18 cellular contexts compared by ENCODE assay signal in genomic region chr1:83113686-83114085, GRCh38.
DNase-seq lines count a peak whose midpoint lies in the region; ATAC-seq, FAIRE-seq and TF ChIP-seq lines count a peak whose summit lies in the region.
"Had no signal": no experiment of that assay in that cellular context is flagged by ENCODE, and none has a peak within 500 bp of the region (broad histone marks: within the 10 kb centered on the region; RNA-seq: fewer than 3 reads in every experiment).

No MANE protein-coding gene starts in this region.

- TF ChIP-seq CTCF in chondrocyte (IDR thresholded peaks at IDR 0.05) (no peak), Caco-2 (IDR thresholded peaks at IDR 0.05; ENCODE audit: insufficient read depth in 1 of 2, low read depth in 1 of 2, low read length in 1 of 2, severe bottlenecking in 1 of 2, unreplicated experiment in 1 of 2) (no peak), D721Med (IDR thresholded peaks at IDR 0.05; ENCODE audit: insufficient read depth, missing control alignments) (no peak)

- H3K4me3 ChIP-seq in Caco-2 (ENCODE audit: low read depth, low read length) = no peak overlapping the region
- H3K4me3 ChIP-seq: BLaER1 treated with 17β-estradiol and CSF1 and Interleukin-3, amounts not matched to agents 10 nM and 100 nM; GM23248 had no signal

- no peaks in the 10 kb centered on the region for H3K36me3 ChIP-seq in Caco-2 (ENCODE audit: control insufficient read depth, insufficient read depth, low read length)
- H3K36me3 ChIP-seq: BLaER1 treated with 17β-estradiol and CSF1 and Interleukin-3, amounts not matched to agents 10 nM and 100 nM had no signal

- DNase-seq in A172 (ENCODE audit: low spot score) (peak; percentile 14), HK-2 (ENCODE audit: unreplicated experiment) (peak; percentile 10), chondrocyte (ENCODE audit: low spot score) (no peak), left kidney (ENCODE audit: low read depth, low spot score) (peak; percentile 51), Caco-2 (no peak), 8988T (no peak), D721Med (ENCODE audit: insufficient read length, low spot score) (no peak)
- DNase-seq: CD8-positive, alpha-beta memory T cell; DMS 273 treated with DMSO at 0.1 percent for 48 hours; GM23248; NCI-H1092 treated with DMSO at 0.1 percent for 48 hours; NCI-H2081 treated with DMSO at 0.1 percent for 48 hours; NCI-H510A; SK-N-SH had no signal

- BruUV-seq in Caco-2 (replicated peaks; lab: Mats Ljungman, UMichigan) = no TSS peak

- intact Hi-C loops in Caco-2 (cut with micrococcal nuclease; ENCODE audit: unreplicated experiment) = no loop called here

- ATAC-seq in GM21723 (IDR thresholded peaks at IDR 0.05; ENCODE audit: unreplicated experiment) = no peak
- ATAC-seq: HepG2 had no signal

- POLR2A ChIA-PET in Caco-2 (lab: Charles Lee) = no interaction called here

- H3K27me3 Mint-ChIP-seq in chondrocyte (ENCODE audit: low read depth) (no peaks in the 10 kb centered on the region), Caco-2 (ENCODE audit: insufficient read depth, unreplicated experiment) (no peaks in the 10 kb centered on the region)

- no peak for FAIRE-seq in D721Med (lab: Jason Lieb, UNC)
- FAIRE-seq: A204.1, HepG2 had no signal

- H3K4me1 ChIP-seq in Caco-2 = no peaks in the 10 kb centered on the region

- H3K4me3 Mint-ChIP-seq in chondrocyte (ENCODE audit: unreplicated experiment) (no peak overlapping the region), Caco-2 (ENCODE audit: unreplicated experiment) (no peak overlapping the region)
- H3K4me3 Mint-ChIP-seq: CD8-positive, alpha-beta memory T cell had no signal

- H3K9me3 Mint-ChIP-seq in chondrocyte (ENCODE audit: low read depth) (peaks cover 3% of the 10 kb centered on the region), Caco-2 (ENCODE audit: unreplicated experiment) (no peaks in the 10 kb centered on the region)

- no peaks in the 10 kb centered on the region for H3K36me3 Mint-ChIP-seq in chondrocyte (ENCODE audit: low read depth)
- H3K36me3 Mint-ChIP-seq in Caco-2 (ENCODE audit: insufficient read depth, unreplicated experiment) = no peaks in the 10 kb centered on the region
- H3K36me3 Mint-ChIP-seq: CD8-positive, alpha-beta memory T cell had no signal

- H3K4me1 Mint-ChIP-seq in chondrocyte (ENCODE audit: low read depth) (no peaks in the 10 kb centered on the region), Caco-2 (ENCODE audit: low read depth, unreplicated experiment) (peaks cover 15% of the 10 kb centered on the region)
- H3K4me1 Mint-ChIP-seq: CD8-positive, alpha-beta memory T cell had no signal

- peak overlapping the region; percentile 28 for H3K27ac Mint-ChIP-seq in chondrocyte (ENCODE audit: unreplicated experiment)
- H3K27ac Mint-ChIP-seq in Caco-2 (ENCODE audit: unreplicated experiment) = no peak overlapping the region
- H3K27ac Mint-ChIP-seq: CD8-positive, alpha-beta memory T cell had no signal

- H3K9me3 ChIP-seq in Caco-2 = no peaks in the 10 kb centered on the region
- H3K9me3 ChIP-seq: BLaER1 treated with 17β-estradiol and CSF1 and Interleukin-3, amounts not matched to agents 10 nM and 100 nM; SK-N-SH had no signal

- no peaks in the 10 kb centered on the region for H3K27me3 ChIP-seq in Caco-2 (replicated peaks; ENCODE audit: control insufficient read depth, insufficient read depth, low read length)
- H3K27me3 ChIP-seq: BLaER1 treated with 17β-estradiol and CSF1 and Interleukin-3, amounts not matched to agents 10 nM and 100 nM had no signal

- CTCF ChIA-PET in Caco-2 (lab: Charles Lee) = no interaction called here

Comparison
In these comparisons a context has a peak if more than half of its experiments do, and no peak if none do; other contexts are left out.
1. DNase-seq: peak in A172 (single experiment), HK-2 (single experiment) and left kidney (single experiment); none in chondrocyte (single experiment), Caco-2 (0 of 2), 8988T (single experiment) and D721Med (single experiment).